In genomic region chr2:65430515-65431416, GRCh38 we compare ENCODE assay signal across 8 cellular contexts. TPM values are rescaled to one million over a fixed set of nuclear protein-coding genes. Genes with fewer than 3 reads are reported as not detected.
DNase-seq lines count a peak whose midpoint lies in the region; ATAC-seq and TF ChIP-seq lines count a peak whose summit lies in the region.

No MANE protein-coding gene starts in this region.

- H3K27ac ChIP-seq in RWPE1 (peak overlapping the region; percentile 86), tibial artery (peak overlapping the region; percentile 90 to 94)

- CTCF ChIA-PET in RWPE1 (lab: Yijun Ruan, JAX) = interaction anchor here (0.6 to 1.1 kb wide), 3 partner anchors 48 to 166 kb away, joined by 3 to 5 read pairs (median 3); no protein-coding TSS in a partner anchor

- POLR2A ChIA-PET in RWPE1 (lab: Yijun Ruan, JAX; ENCODE audit: low non-redundant PET) = interaction anchor here (0.7 kb wide), 1 partner anchor 168 kb away, joined by 4 read pairs; no protein-coding TSS in a partner anchor

- H3K36me3 ChIP-seq in tibial artery = no peaks in the 10 kb centered on the region

- no peaks in the 10 kb centered on the region for H3K9me3 ChIP-seq in tibial artery

- H3K27me3 ChIP-seq in tibial artery = no peaks in the 10 kb centered on the region

- intact Hi-C loops in tibial artery (cut with DNase I; ENCODE audit: low total_unique reads) = loop anchor here (5.0 to 10.0 kb wide), 2 partner anchors 126 to 198 kb away; no protein-coding TSS in a partner anchor

- peak overlapping the region; percentile 88 to 97 for H3K4me3 ChIP-seq in tibial artery

- peak; percentile 30 for ATAC-seq in GM21825 (IDR thresholded peaks at IDR 0.05; ENCODE audit: unreplicated experiment)

- peaks cover 0 to 25% (median 14%) of the 10 kb centered on the region in 4 donors for H3K4me1 ChIP-seq in tibial artery

- TF ChIP-seq CTCF in RWPE1 (conservative IDR thresholded peaks at IDR 0.05; ENCODE audit: low read depth) (no peak), tibial artery (IDR thresholded peaks at IDR 0.05) (peak in 1 of 2 experiments; percentile 18)

- DNase-seq in DMS 273 treated with DMSO at 0.1 percent for 48 hours (lab: John Stamatoyannopoulos, UW) (peak; percentile 31), LoVo (ENCODE audit: low spot score) (peak; percentile 75), RWPE1 (ENCODE audit: low spot score) (peak; percentile 22), glomerular visceral epithelial cell (ENCODE audit: extremely low spot score) (peak; percentile 51), occipital lobe (lab: John Stamatoyannopoulos, UW) (peak; percentile 61), tibial artery (peak; percentile 57 to 74)
- peak; percentile 27 to 54 (median 30) for DNase-seq in activated naive CD4-positive, alpha-beta T cell (lab: John Stamatoyannopoulos, UW)

RNA-seq across cellular contexts. Expression of gene SPRED2, which starts 1.6 kb away (rescaled TPM):
- 8.6 TPM for total RNA-seq in occipital lobe

Comparison
In these comparisons a context has a peak if more than half of its experiments do, and no peak if none do; other contexts are left out.
1. Peak in every context shown above with its lines: DNase-seq, ATAC-seq, H3K4me3 ChIP-seq and H3K27ac ChIP-seq.
2. DNase-seq: peak in every context shown above with its lines; median percentile 75 in LoVo; 66 in tibial artery; 61 in occipital lobe; 51 in glomerular visceral epithelial cell; 31 in DMS 273 treated with DMSO at 0.1 percent for 48 hours; 30 in activated naive CD4-positive, alpha-beta T cell; 22 in RWPE1.